In the genomic region with DNA sequence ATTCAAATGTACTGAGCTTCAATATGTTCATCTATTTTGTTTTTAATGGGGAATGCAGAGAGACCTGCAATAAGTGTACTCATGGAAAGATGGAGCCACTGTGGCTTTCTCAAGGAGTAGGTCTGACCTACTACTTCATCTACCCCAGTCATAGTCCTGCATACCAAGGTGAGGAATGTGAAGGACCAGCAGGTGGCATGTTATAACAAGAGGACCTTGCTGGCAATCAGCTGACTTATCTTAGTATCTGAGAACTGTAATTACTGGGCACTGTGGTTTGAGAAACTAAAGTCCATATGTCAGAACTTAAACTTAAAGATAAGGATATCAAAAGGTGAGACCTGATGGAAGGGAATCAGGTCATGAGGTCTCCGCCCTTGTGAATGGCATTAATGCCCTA, we compare ENCODE assay signal across 19 cellular contexts.
DNase-seq lines count a peak whose midpoint lies in the region; ATAC-seq and TF ChIP-seq lines count a peak whose summit lies in the region.
"Had no signal": no experiment of that assay in that cellular context is flagged by ENCODE, and none has a peak within 500 bp of the region (broad histone marks: within the 10 kb centered on the region; RNA-seq: fewer than 3 reads in every experiment).

No MANE protein-coding gene starts in this region.

- no peaks in the 10 kb centered on the region for H3K36me3 ChIP-seq in body of pancreas (replicated peaks in 1 of 2; ENCODE audit: insufficient read depth in 1 of 2, low read depth in 2 of 2)
- H3K36me3 ChIP-seq in right lobe of liver = no peaks in the 10 kb centered on the region
- H3K36me3 ChIP-seq: gastroesophageal sphincter, neutrophil had no signal

- H3K4me3 ChIP-seq in GM12864 (ENCODE audit: low read depth, low read length) (no peak overlapping the region), body of pancreas (no peak overlapping the region), right lobe of liver (no peak overlapping the region)
- H3K4me3 ChIP-seq: dorsolateral prefrontal cortex, gastroesophageal sphincter, skin epidermis had no signal

- TF ChIP-seq POLR2A in body of pancreas (IDR thresholded peaks at IDR 0.05) = no peak
- no peak for TF ChIP-seq POLR2A in right lobe of liver (IDR thresholded peaks at IDR 0.05)

- intact Hi-C loops in body of pancreas (cut with DNase I) = no loop called here
- intact Hi-C loops in right lobe of liver (cut with DNase I) = no loop called here

- WGBS in body of pancreas, 2 donors = 78 to 94% methylated on average over 1 of the region's 1 CpG
- WGBS in right lobe of liver (ENCODE audit: insufficient coverage, low coverage, low lambda C conversion rate, missing lambda C conversion rate) = 79% methylated on average over 1 of the region's 1 CpG

- no peak for DNase-seq in GM12864 (ENCODE audit: low read depth)
- DNase-seq in body of pancreas = peak; percentile 21 to 42 (median 36)
- DNase-seq in right lobe of liver = no peak
- DNase-seq in activated CD8-positive, alpha-beta memory T cell treated with anti-CD3 and anti-CD28 coated beads, Interleukin-2, amount 50 U/mL, for 48 hours = no peak
- DNase-seq in stimulated activated CD4-positive, alpha-beta T cell treated with anti-CD3 and anti-CD28 coated beads, Interleukin-4, amount 100 ng/mL, for 24 hours = no peak
- no peak for DNase-seq in T-helper 9 cell
- DNase-seq: activated CD4-positive, alpha-beta T cell treated with anti-CD3 and anti-CD28 coated beads for 48 hours; activated effector memory CD4-positive, alpha-beta T cell treated with anti-CD3 and anti-CD28 coated beads, Interleukin-2, amount 50 U/mL, for 16 hours; dorsolateral prefrontal cortex; EL; left ventricle myocardium superior; NCI-H1694 treated with DMSO at 0.1 percent for 48 hours; NK-92 treated with Interleukin-12 subunit alpha and Interleukin-12 subunit beta, amount 100 ng/mL, for 24 hours; SW 1271 had no signal

- H3K9me3 ChIP-seq in body of pancreas (no peaks in the 10 kb centered on the region), right lobe of liver (no peaks in the 10 kb centered on the region)
- H3K9me3 ChIP-seq: gastroesophageal sphincter, neutrophil had no signal

- no peak overlapping the region for H3K27ac ChIP-seq in body of pancreas
- H3K27ac ChIP-seq in right lobe of liver = no peak overlapping the region
- H3K27ac ChIP-seq: dorsolateral prefrontal cortex, gastroesophageal sphincter, neutrophil, skin epidermis had no signal

- H3K27me3 ChIP-seq in body of pancreas (no peaks in the 10 kb centered on the region), right lobe of liver (no peaks in the 10 kb centered on the region)
- H3K27me3 ChIP-seq: dorsolateral prefrontal cortex, gastroesophageal sphincter, neutrophil had no signal

- ATAC-seq in body of pancreas = peak; percentile 50
- peak in 3 of 4 donors; percentile 44 to 54 (median 53) for ATAC-seq in right lobe of liver
- ATAC-seq in HG03159 (IDR thresholded peaks at IDR 0.05; ENCODE audit: unreplicated experiment) = no peak
- ATAC-seq: gastroesophageal sphincter, left ventricle myocardium superior had no signal

- TF ChIP-seq CTCF in GM12864 (IDR thresholded peaks at IDR 0.05; ENCODE audit: low read depth, low read length, missing control alignments) (peak; percentile 20), LNCAP (IDR thresholded peaks at IDR 0.05) (peak; percentile 28; the same call in 1 of the 2 replicates), body of pancreas (IDR thresholded peaks at IDR 0.05) (peak in 5 of 7 experiments; percentile 10 to 47 (median 41)), right lobe of liver (IDR thresholded peaks at IDR 0.05) (peak in 3 of 4 donors; percentile 4 to 31 (median 15))

- H3K4me1 ChIP-seq in body of pancreas (no peaks in the 10 kb centered on the region), right lobe of liver (no peaks in the 10 kb centered on the region)
- H3K4me1 ChIP-seq: gastroesophageal sphincter had no signal

Comparison
In these comparisons a context has a peak if more than half of its experiments do, and no peak if none do; other contexts are left out.
1. DNase-seq: peak in body of pancreas (4 of 4); none in GM12864 (single experiment), right lobe of liver (0 of 3), activated CD8-positive, alpha-beta memory T cell treated with anti-CD3 and anti-CD28 coated beads, Interleukin-2, amount 50 U/mL, for 48 hours (single experiment), stimulated activated CD4-positive, alpha-beta T cell treated with anti-CD3 and anti-CD28 coated beads, Interleukin-4, amount 100 ng/mL, for 24 hours (single experiment) and T-helper 9 cell (single experiment).
2. Peak in every context shown above with its lines, with median percentiles within 50 percentile points of each other: CTCF ChIP-seq.